In the genomic region with DNA sequence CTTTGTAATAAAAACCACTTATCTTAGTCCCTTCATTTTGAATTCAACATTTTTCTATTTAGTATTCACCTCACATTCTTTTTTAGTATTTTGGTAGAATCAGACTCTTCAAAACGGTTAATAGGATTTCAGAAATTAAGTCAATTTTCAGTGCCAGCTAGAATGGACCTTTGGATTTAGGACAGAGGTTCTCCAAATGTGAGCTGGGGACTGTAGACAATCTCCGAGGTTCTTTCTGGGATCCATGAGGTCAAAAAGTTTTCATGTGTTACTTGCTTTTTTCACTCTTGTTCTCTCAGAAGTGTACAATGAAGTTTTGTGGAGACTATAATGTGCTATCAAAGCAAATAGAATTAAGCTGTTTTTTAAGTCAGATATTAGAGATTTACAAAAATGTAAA, we compare ENCODE assay signal across 19 cellular contexts. TPM values are rescaled to one million over a fixed set of nuclear protein-coding genes. Genes with fewer than 3 reads are reported as not detected.
DNase-seq lines count a peak whose midpoint lies in the region; TF ChIP-seq lines count a peak whose summit lies in the region.
"Had no signal": no experiment of that assay in that cellular context is flagged by ENCODE, and none has a peak within 500 bp of the region (broad histone marks: within the 10 kb centered on the region; RNA-seq: fewer than 3 reads in every experiment).

No MANE protein-coding gene starts in this region.

- TF ChIP-seq POLR2A in suprapubic skin (IDR thresholded peaks at IDR 0.05) (no peak), spleen (IDR thresholded peaks at IDR 0.05) (no peak)

- peaks cover 78% of the 10 kb centered on the region for H3K36me3 Mint-ChIP-seq in Caco-2 (ENCODE audit: insufficient read depth, unreplicated experiment)
- H3K36me3 Mint-ChIP-seq in endothelial cell (ENCODE audit: low read depth, unreplicated experiment): peaks cover 60% of the 10 kb centered on the region
- H3K36me3 Mint-ChIP-seq in nephron progenitor cell (ENCODE audit: low read depth): peaks cover 61% of the 10 kb centered on the region

- no peak overlapping the region for H3K4me3 Mint-ChIP-seq in Caco-2 (ENCODE audit: unreplicated experiment)
- H3K4me3 Mint-ChIP-seq in endothelial cell (ENCODE audit: unreplicated experiment): peak overlapping the region; percentile 51
- peak overlapping the region; percentile 63 for H3K4me3 Mint-ChIP-seq in nephron progenitor cell
- H3K4me3 Mint-ChIP-seq: activated CD4-positive, alpha-beta memory T cell treated with anti-CD3 and anti-CD28 coated beads for 36 hours; activated naive CD8-positive, alpha-beta T cell treated with anti-CD3 and anti-CD28 coated beads, Interleukin-2, amount 10 ng/mL, durations not matched to agents 7 days and 5 days had no signal

- peaks cover 12% of the 10 kb centered on the region; the same call in 1 of the 2 replicates for H3K79me2 ChIP-seq in OCI-LY7 (ENCODE audit: insufficient read depth, low read depth, low read length)

- DNase-seq in Caco-2: no peak
- no peak for DNase-seq in OCI-LY7 (ENCODE audit: low spot score)
- no peak for DNase-seq in endothelial cell (ENCODE audit: low spot score)
- DNase-seq in nephron progenitor cell: no peak
- no peak for DNase-seq in activated CD4-positive, alpha-beta T cell treated with anti-CD3 and anti-CD28 coated beads for 1 hour
- no peak for DNase-seq in suprapubic skin (ENCODE audit: low spot score in 2 of 2)
- no peak for DNase-seq in spleen
- DNase-seq in midbrain (lab: John Stamatoyannopoulos, UW): no peak
- DNase-seq: activated CD4-positive, alpha-beta memory T cell treated with anti-CD3 and anti-CD28 coated beads for 36 hours; activated CD4-positive, CD25-positive, alpha-beta regulatory T cell; activated CD8-positive, alpha-beta memory T cell treated with anti-CD3 and anti-CD28 coated beads, Interleukin-2, amount 50 U/mL, for 48 hours; activated effector memory CD4-positive, alpha-beta T cell treated with Interleukin-2 at 50 U/mL for 16 hours; activated naive CD8-positive, alpha-beta T cell treated with anti-CD3 and anti-CD28 coated beads, Interleukin-2, amount 10 ng/mL, durations not matched to agents 7 days and 5 days; CD4-positive, alpha-beta memory T cell; GDM1; Kasumi-1; NCI-H187 treated with DMSO at 0.1 percent for 48 hours; stimulated activated CD8-positive, alpha-beta memory T cell treated with anti-CD3 and anti-CD28 coated beads, Interleukin-4, amount 100 ng/mL, for 48 hours; T1000 had no signal

- WGBS in suprapubic skin: 89% methylated on average over 2 of the region's 2 CpGs
- WGBS in spleen, 5 donors: 88 to 95% (median 94%) methylated on average over 2 of the region's 2 CpGs

- H3K9me2 ChIP-seq in OCI-LY7 (ENCODE audit: insufficient read depth, low read length): no peaks in the 10 kb centered on the region

- intact Hi-C loops in Caco-2 (cut with micrococcal nuclease; ENCODE audit: unreplicated experiment) (loop anchor here (5.0 kb wide), 2 partner anchors 58 to 93 kb away; no protein-coding TSS in a partner anchor), OCI-LY7 (cut with micrococcal nuclease; ENCODE audit: unreplicated experiment) (loop anchor here (5.0 to 10.0 kb wide), 3 partner anchors 57 to 775 kb away; partner anchors contain the start of gene SMIM14), spleen (cut with DNase I; ENCODE audit: low total_unique reads) (loop anchor here (5.0 kb wide), 1 partner anchor 103 kb away; no protein-coding TSS in a partner anchor)

- CTCF ChIA-PET in Caco-2 (lab: Charles Lee) (no interaction called here), OCI-LY7 (lab: Charles Lee; ENCODE audit: unreplicated experiment) (no interaction called here)

- H4K20me1 ChIP-seq in OCI-LY7 (ENCODE audit: insufficient read depth, low read length): no peaks in the 10 kb centered on the region

- H3K4me1 ChIP-seq in Caco-2 (no peaks in the 10 kb centered on the region; the same call in 1 of the 2 replicates), OCI-LY7 (ENCODE audit: insufficient read depth, low read length, poor library complexity, severe bottlenecking) (peaks cover 16% of the 10 kb centered on the region), suprapubic skin (peaks cover 24% of the 10 kb centered on the region), spleen (peaks cover 0 to 34% (median 26%) of the 10 kb centered on the region in 6 donors)

- BruUV-seq in Caco-2 (replicated peaks; lab: Mats Ljungman, UMichigan) (TSS peak; percentile 16), OCI-LY7 (replicated peaks; lab: Mats Ljungman, UMichigan) (TSS peak; percentile 50)

- H3K27me3 ChIP-seq in Caco-2 (replicated peaks; ENCODE audit: control insufficient read depth, insufficient read depth, low read length): no peaks in the 10 kb centered on the region
- H3K27me3 ChIP-seq in suprapubic skin: no peaks in the 10 kb centered on the region
- H3K27me3 ChIP-seq in spleen (replicated peaks in 1 of 7): no peaks in the 10 kb centered on the region

- H3K27ac ChIP-seq in OCI-LY7 (ENCODE audit: low read depth, low read length, poor library complexity, severe bottlenecking) (no peak overlapping the region), suprapubic skin (no peak overlapping the region), spleen (no peak overlapping the region)

- no peak for TF ChIP-seq EP300 in suprapubic skin (IDR thresholded peaks at IDR 0.05)

- peaks cover 27% of the 10 kb centered on the region for H3K9me3 Mint-ChIP-seq in Caco-2 (ENCODE audit: unreplicated experiment)
- H3K9me3 Mint-ChIP-seq in endothelial cell (ENCODE audit: unreplicated experiment): peaks cover 13% of the 10 kb centered on the region
- peaks cover 58% of the 10 kb centered on the region for H3K9me3 Mint-ChIP-seq in nephron progenitor cell

- no peaks in the 10 kb centered on the region for H3K27me3 Mint-ChIP-seq in Caco-2 (ENCODE audit: insufficient read depth, unreplicated experiment)
- peaks cover 5% of the 10 kb centered on the region for H3K27me3 Mint-ChIP-seq in endothelial cell (ENCODE audit: unreplicated experiment)
- no peaks in the 10 kb centered on the region for H3K27me3 Mint-ChIP-seq in nephron progenitor cell (ENCODE audit: low read depth, poor library complexity)
- H3K27me3 Mint-ChIP-seq: activated CD4-positive, alpha-beta memory T cell treated with anti-CD3 and anti-CD28 coated beads for 36 hours; activated naive CD8-positive, alpha-beta T cell treated with anti-CD3 and anti-CD28 coated beads, Interleukin-2, amount 10 ng/mL, durations not matched to agents 7 days and 5 days; CD4-positive, alpha-beta memory T cell had no signal

- H3K4me3 ChIP-seq in Caco-2 (ENCODE audit: low read depth, low read length) (no peak overlapping the region), OCI-LY7 (ENCODE audit: low read depth, low read length, poor library complexity, severe bottlenecking) (no peak overlapping the region), suprapubic skin (no peak overlapping the region), spleen (no peak overlapping the region)

- no peak overlapping the region for H3K4me2 ChIP-seq in OCI-LY7 (ENCODE audit: low read length)

- H3K9me3 ChIP-seq in Caco-2: peaks cover 14% of the 10 kb centered on the region; the same call in 1 of the 2 replicates
- no peaks in the 10 kb centered on the region for H3K9me3 ChIP-seq in OCI-LY7 (ENCODE audit: low read length)
- H3K9me3 ChIP-seq in suprapubic skin: no peaks in the 10 kb centered on the region
- peaks cover 0 to 25% (median 17%) of the 10 kb centered on the region in 8 donors for H3K9me3 ChIP-seq in spleen

- H3K4me1 Mint-ChIP-seq in Caco-2 (ENCODE audit: low read depth, unreplicated experiment) (no peaks in the 10 kb centered on the region), endothelial cell (ENCODE audit: unreplicated experiment) (peaks cover 21% of the 10 kb centered on the region), nephron progenitor cell (peaks cover 22% of the 10 kb centered on the region)

- TF ChIP-seq CTCF in Caco-2 (IDR thresholded peaks at IDR 0.05; ENCODE audit: insufficient read depth in 1 of 2, low read depth in 1 of 2, low read length in 1 of 2, severe bottlenecking in 1 of 2, unreplicated experiment in 1 of 2): no peak
- no peak for TF ChIP-seq CTCF in OCI-LY7 (conservative IDR thresholded peaks at IDR 0.05; ENCODE audit: low read length)
- TF ChIP-seq CTCF in endothelial cell (IDR thresholded peaks at IDR 0.05; ENCODE audit: unreplicated experiment): no peak
- TF ChIP-seq CTCF in nephron progenitor cell (IDR thresholded peaks at IDR 0.05): no peak
- TF ChIP-seq CTCF in suprapubic skin (IDR thresholded peaks at IDR 0.05): no peak
- no peak for TF ChIP-seq CTCF in spleen (IDR thresholded peaks at IDR 0.05 in 8 of 11, conservative IDR thresholded peaks at IDR 0.05 in 3 of 11)

- H3K36me3 ChIP-seq in Caco-2 (ENCODE audit: control insufficient read depth, insufficient read depth, low read length) (no peaks in the 10 kb centered on the region; the same call in 1 of the 2 replicates), OCI-LY7 (ENCODE audit: insufficient read depth, low read length) (no peaks in the 10 kb centered on the region), suprapubic skin (peaks cover 11% of the 10 kb centered on the region), spleen (peaks cover 0 to 30% (median 2%) of the 10 kb centered on the region in 6 donors)

- H3K27ac Mint-ChIP-seq in Caco-2 (ENCODE audit: unreplicated experiment) (no peak overlapping the region), endothelial cell (ENCODE audit: unreplicated experiment) (no peak overlapping the region), nephron progenitor cell (no peak overlapping the region)
- H3K27ac Mint-ChIP-seq: activated CD4-positive, alpha-beta memory T cell treated with anti-CD3 and anti-CD28 coated beads for 36 hours; activated naive CD8-positive, alpha-beta T cell treated with anti-CD3 and anti-CD28 coated beads, Interleukin-2, amount 10 ng/mL, durations not matched to agents 7 days and 5 days had no signal

- no peak overlapping the region for H2AFZ ChIP-seq in OCI-LY7 (ENCODE audit: low read length)

- POLR2A ChIA-PET in Caco-2 (lab: Charles Lee): no interaction called here
- POLR2A ChIA-PET in OCI-LY7 (lab: Charles Lee): interaction anchor here (0.8 to 1.4 kb wide), 2 partner anchors 9 to 13 kb away, joined by 3 read pairs; no protein-coding TSS in a partner anchor

RNA-seq across cellular contexts. Expression of gene UGDH, which starts 2.3 kb away (rescaled TPM):
- 139 and 140 TPM in 2 replicates for total RNA-seq in Caco-2 (2022)
- 8.1 and 9.8 TPM in 2 replicates for total RNA-seq in OCI-LY7 (2014; rRNA removed; shearing (Covaris generic))
- total RNA-seq in OCI-LY7 (2022): 28.6 and 33.6 TPM in 2 replicates
- total RNA-seq in endothelial cell (ENCODE audit: unreplicated experiment): 93.9 TPM
- total RNA-seq in suprapubic skin: 10 to 100 TPM; 20.6 to 28.7 (median 24.3) TPM
- total RNA-seq in spleen: 10 to 100 TPM; 15.3 to 30.8 (median 19.2) TPM
- polyA plus RNA-seq in spleen: 1 to 10 TPM; 4.1 to 7.1 (median 4.8) TPM
